In the genomic region with DNA sequence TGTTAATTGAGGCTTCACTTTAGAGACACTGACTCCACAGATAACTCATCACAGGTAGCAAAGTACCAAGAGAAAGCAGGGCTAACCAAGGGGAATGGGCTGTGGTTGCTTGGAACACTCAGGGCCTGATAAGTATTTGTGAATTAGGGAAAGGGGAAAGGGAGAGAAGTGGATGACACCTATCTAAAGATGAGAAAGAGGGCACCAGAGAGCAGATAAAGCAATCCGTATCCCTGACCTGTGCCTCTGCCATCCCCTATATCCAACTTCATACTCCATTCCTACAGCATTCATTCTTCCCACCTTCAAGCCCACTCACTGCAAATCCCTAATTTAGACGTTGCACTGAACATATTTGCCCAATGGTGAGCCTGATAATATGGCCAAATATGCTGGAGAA, we compare ENCODE assay signal across 1 cellular context.
TF ChIP-seq lines count a peak whose summit lies in the region.

No MANE protein-coding gene starts in this region.

TF ChIP-seq in WTC11, 78 proteins besides CTCF, POLR2A, EP300 and RAD21 (continued from another document):
- TF ChIP-seq, protein P1, sequence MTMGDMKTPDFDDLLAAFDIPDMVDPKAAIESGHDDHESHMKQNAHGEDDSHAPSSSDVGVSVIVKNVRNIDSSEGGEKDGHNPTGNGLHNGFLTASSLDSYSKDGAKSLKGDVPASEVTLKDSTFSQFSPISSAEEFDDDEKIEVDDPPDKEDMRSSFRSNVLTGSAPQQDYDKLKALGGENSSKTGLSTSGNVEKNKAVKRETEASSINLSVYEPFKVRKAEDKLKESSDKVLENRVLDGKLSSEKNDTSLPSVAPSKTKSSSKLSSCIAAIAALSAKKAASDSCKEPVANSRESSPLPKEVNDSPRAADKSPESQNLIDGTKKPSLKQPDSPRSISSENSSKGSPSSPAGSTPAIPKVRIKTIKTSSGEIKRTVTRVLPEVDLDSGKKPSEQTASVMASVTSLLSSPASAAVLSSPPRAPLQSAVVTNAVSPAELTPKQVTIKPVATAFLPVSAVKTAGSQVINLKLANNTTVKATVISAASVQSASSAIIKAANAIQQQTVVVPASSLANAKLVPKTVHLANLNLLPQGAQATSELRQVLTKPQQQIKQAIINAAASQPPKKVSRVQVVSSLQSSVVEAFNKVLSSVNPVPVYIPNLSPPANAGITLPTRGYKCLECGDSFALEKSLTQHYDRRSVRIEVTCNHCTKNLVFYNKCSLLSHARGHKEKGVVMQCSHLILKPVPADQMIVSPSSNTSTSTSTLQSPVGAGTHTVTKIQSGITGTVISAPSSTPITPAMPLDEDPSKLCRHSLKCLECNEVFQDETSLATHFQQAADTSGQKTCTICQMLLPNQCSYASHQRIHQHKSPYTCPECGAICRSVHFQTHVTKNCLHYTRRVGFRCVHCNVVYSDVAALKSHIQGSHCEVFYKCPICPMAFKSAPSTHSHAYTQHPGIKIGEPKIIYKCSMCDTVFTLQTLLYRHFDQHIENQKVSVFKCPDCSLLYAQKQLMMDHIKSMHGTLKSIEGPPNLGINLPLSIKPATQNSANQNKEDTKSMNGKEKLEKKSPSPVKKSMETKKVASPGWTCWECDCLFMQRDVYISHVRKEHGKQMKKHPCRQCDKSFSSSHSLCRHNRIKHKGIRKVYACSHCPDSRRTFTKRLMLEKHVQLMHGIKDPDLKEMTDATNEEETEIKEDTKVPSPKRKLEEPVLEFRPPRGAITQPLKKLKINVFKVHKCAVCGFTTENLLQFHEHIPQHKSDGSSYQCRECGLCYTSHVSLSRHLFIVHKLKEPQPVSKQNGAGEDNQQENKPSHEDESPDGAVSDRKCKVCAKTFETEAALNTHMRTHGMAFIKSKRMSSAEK (CRISPR knock-in tag; IDR thresholded peaks at IDR 0.05; ENCODE audit: borderline replicate concordance) = no peak
- no peak for TF ChIP-seq NR3C1 (CRISPR knock-in tag; conservative IDR thresholded peaks at IDR 0.05; ENCODE audit: low read depth)
- no peak for TF ChIP-seq GABPB1 (CRISPR knock-in tag; IDR thresholded peaks at IDR 0.05)
- TF ChIP-seq, protein P2, sequence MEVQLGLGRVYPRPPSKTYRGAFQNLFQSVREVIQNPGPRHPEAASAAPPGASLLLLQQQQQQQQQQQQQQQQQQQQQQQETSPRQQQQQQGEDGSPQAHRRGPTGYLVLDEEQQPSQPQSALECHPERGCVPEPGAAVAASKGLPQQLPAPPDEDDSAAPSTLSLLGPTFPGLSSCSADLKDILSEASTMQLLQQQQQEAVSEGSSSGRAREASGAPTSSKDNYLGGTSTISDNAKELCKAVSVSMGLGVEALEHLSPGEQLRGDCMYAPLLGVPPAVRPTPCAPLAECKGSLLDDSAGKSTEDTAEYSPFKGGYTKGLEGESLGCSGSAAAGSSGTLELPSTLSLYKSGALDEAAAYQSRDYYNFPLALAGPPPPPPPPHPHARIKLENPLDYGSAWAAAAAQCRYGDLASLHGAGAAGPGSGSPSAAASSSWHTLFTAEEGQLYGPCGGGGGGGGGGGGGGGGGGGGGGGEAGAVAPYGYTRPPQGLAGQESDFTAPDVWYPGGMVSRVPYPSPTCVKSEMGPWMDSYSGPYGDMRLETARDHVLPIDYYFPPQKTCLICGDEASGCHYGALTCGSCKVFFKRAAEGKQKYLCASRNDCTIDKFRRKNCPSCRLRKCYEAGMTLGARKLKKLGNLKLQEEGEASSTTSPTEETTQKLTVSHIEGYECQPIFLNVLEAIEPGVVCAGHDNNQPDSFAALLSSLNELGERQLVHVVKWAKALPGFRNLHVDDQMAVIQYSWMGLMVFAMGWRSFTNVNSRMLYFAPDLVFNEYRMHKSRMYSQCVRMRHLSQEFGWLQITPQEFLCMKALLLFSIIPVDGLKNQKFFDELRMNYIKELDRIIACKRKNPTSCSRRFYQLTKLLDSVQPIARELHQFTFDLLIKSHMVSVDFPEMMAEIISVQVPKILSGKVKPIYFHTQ (CRISPR knock-in tag; IDR thresholded peaks at IDR 0.05) = no peak
- TF ChIP-seq ZNF121 (CRISPR knock-in tag; IDR thresholded peaks at IDR 0.05) = no peak
- TF ChIP-seq, protein P3, sequence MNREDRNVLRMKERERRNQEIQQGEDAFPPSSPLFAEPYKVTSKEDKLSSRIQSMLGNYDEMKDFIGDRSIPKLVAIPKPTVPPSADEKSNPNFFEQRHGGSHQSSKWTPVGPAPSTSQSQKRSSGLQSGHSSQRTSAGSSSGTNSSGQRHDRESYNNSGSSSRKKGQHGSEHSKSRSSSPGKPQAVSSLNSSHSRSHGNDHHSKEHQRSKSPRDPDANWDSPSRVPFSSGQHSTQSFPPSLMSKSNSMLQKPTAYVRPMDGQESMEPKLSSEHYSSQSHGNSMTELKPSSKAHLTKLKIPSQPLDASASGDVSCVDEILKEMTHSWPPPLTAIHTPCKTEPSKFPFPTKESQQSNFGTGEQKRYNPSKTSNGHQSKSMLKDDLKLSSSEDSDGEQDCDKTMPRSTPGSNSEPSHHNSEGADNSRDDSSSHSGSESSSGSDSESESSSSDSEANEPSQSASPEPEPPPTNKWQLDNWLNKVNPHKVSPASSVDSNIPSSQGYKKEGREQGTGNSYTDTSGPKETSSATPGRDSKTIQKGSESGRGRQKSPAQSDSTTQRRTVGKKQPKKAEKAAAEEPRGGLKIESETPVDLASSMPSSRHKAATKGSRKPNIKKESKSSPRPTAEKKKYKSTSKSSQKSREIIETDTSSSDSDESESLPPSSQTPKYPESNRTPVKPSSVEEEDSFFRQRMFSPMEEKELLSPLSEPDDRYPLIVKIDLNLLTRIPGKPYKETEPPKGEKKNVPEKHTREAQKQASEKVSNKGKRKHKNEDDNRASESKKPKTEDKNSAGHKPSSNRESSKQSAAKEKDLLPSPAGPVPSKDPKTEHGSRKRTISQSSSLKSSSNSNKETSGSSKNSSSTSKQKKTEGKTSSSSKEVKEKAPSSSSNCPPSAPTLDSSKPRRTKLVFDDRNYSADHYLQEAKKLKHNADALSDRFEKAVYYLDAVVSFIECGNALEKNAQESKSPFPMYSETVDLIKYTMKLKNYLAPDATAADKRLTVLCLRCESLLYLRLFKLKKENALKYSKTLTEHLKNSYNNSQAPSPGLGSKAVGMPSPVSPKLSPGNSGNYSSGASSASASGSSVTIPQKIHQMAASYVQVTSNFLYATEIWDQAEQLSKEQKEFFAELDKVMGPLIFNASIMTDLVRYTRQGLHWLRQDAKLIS (CRISPR knock-in tag; IDR thresholded peaks at IDR 0.05; ENCODE audit: borderline replicate concordance) = no peak
- no peak for TF ChIP-seq ZNF423 (CRISPR knock-in tag; IDR thresholded peaks at IDR 0.05)
- TF ChIP-seq, protein P4, sequence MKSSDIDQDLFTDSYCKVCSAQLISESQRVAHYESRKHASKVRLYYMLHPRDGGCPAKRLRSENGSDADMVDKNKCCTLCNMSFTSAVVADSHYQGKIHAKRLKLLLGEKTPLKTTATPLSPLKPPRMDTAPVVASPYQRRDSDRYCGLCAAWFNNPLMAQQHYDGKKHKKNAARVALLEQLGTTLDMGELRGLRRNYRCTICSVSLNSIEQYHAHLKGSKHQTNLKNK (CRISPR knock-in tag; IDR thresholded peaks at IDR 0.05) = no peak
- TF ChIP-seq, protein P5, sequence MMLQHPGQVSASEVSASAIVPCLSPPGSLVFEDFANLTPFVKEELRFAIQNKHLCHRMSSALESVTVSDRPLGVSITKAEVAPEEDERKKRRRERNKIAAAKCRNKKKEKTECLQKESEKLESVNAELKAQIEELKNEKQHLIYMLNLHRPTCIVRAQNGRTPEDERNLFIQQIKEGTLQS (CRISPR knock-in tag; conservative IDR thresholded peaks at IDR 0.05) = no peak
- no peak for TF ChIP-seq CBFB (CRISPR knock-in tag; IDR thresholded peaks at IDR 0.05; ENCODE audit: low read depth)
- TF ChIP-seq, protein P6, sequence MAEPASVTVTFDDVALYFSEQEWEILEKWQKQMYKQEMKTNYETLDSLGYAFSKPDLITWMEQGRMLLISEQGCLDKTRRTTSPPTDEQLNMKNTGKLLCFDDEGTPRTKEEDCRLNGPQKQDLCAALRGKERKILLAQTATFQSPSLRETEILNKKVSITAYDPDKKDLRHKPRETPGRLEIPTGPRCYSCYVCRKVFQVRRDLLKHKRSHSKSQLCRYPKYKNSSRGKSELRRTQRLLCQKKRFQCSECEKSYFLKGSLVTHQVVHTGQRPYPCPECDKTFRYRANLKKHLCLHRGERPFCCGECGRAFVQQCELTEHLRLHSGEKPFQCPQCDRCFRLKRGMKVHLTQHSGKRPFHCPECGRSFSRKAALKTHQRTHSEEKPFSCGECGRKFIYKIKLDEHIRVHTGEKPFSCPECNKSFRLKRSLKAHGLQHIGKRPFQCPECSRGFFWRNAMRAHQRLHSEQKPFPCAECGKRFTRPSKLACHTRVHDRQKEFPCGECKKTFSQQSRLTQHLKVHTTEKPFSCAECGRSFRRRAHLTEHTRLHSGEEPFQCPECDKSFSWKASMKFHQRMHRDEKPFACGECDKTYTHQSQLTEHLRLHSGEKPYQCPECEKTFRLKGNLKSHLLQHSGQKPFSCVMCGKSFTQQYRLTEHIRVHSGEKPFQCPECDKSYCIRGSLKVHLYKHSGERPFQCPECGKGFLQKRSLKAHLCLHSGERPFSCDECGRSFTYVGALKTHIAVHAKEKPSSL (CRISPR knock-in tag; conservative IDR thresholded peaks at IDR 0.05) = no peak
